14 cellular contexts compared by ENCODE assay signal in the genomic region with DNA sequence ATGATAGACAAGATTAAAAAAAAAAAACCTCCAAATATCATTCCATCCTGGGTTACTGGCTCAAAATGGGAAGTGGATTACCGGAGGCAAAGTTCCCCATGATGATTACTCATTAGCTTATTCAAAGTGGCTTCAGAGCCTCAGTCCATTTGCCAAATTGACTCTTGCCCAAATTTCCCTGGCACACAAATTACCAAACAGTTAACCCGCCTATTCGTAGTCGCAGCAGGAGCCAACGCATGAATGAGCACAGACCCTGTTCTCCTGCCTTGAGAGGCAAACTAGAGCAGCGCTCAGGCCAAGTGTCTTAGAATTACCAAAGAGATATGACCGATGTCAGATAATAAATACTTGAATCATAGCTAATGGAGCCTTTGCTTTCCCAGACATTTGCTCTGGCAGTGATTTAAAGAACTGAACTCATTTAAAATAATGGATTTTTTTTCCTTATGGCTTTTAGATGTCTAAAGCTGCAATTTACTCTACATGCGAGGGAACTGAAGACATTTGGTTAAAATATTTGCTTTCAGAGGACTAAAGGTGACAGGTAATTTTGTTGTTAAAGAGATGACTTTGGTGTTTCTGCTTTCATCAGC.
DNase-seq lines count a peak whose midpoint lies in the region; ATAC-seq and TF ChIP-seq lines count a peak whose summit lies in the region.
"Had no signal": no experiment of that assay in that cellular context is flagged by ENCODE, and none has a peak within 500 bp of the region (broad histone marks: within the 10 kb centered on the region; RNA-seq: fewer than 3 reads in every experiment).

No MANE protein-coding gene starts in this region.

- H3K4me1 Mint-ChIP-seq in GM23338 (peaks cover 77% of the 10 kb centered on the region), T-helper 17 cell (no peaks in the 10 kb centered on the region)
- H3K4me1 Mint-ChIP-seq: CD4-positive, CD25-positive, alpha-beta regulatory T cell had no signal

- peak overlapping the region; percentile 27 for H3K27ac ChIP-seq in GM23338 (ENCODE audit: low read depth)
- H3K27ac ChIP-seq in fibroblast of lung (ENCODE audit: insufficient read depth, low read length): peak overlapping the region; percentile 42
- H3K27ac ChIP-seq: SJCRH30 had no signal

- peak overlapping the region; percentile 87 for H3K27ac Mint-ChIP-seq in GM23338
- no peak overlapping the region for H3K27ac Mint-ChIP-seq in T-helper 17 cell
- H3K27ac Mint-ChIP-seq: activated CD8-positive, alpha-beta T cell treated with anti-CD3 and anti-CD28 coated beads for 36 hours; CD4-positive, CD25-positive, alpha-beta regulatory T cell; HFFc6 had no signal

- DNase-seq in GM23338 (ENCODE audit: low spot score) (no peak), NCI-H69 (lab: John Stamatoyannopoulos, UW) (peak; percentile 95), fibroblast of lung (ENCODE audit: low read depth in 2 of 2) (peak; percentile 64 to 87), nucleus accumbens (lab: John Stamatoyannopoulos, UW) (peak in 36 of 56 donors; percentile 4 to 90 (median 40)), T-helper 17 cell (no peak), NOMO-1 treated with DMSO at 0.1 percent for 48 hours (lab: John Stamatoyannopoulos, UW; ENCODE audit: unreplicated experiment) (no peak), erythroblast (lab: John Stamatoyannopoulos, UW) (no peak), MV-4-11 (lab: John Stamatoyannopoulos, UW) (no peak)
- DNase-seq: activated CD8-positive, alpha-beta T cell treated with anti-CD3 and anti-CD28 coated beads for 36 hours; CD4-positive, CD25-positive, alpha-beta regulatory T cell; HFFc6; KG1; SJCRH30 had no signal

- H3K27me3 Mint-ChIP-seq in GM23338 (ENCODE audit: insufficient read depth, low read depth, poor library complexity) (peaks cover 5% of the 10 kb centered on the region), T-helper 17 cell (no peaks in the 10 kb centered on the region)
- H3K27me3 Mint-ChIP-seq: CD4-positive, CD25-positive, alpha-beta regulatory T cell had no signal

- H3K79me2 ChIP-seq in GM23338 (replicated peaks; ENCODE audit: insufficient read depth) (peaks cover 5% of the 10 kb centered on the region; the same call in 1 of the 2 replicates), fibroblast of lung (ENCODE audit: control insufficient read depth, insufficient read depth, low read length) (peaks cover 2% of the 10 kb centered on the region)

- no peaks in the 10 kb centered on the region for H3K9me3 Mint-ChIP-seq in GM23338
- H3K9me3 Mint-ChIP-seq: activated CD8-positive, alpha-beta T cell treated with anti-CD3 and anti-CD28 coated beads for 36 hours; CD4-positive, CD25-positive, alpha-beta regulatory T cell had no signal

- H3K9ac ChIP-seq in fibroblast of lung (ENCODE audit: insufficient read depth, low read length): no peak overlapping the region

- H3K4me1 ChIP-seq in GM23338 (ENCODE audit: insufficient read depth) (peaks cover 51% of the 10 kb centered on the region), fibroblast of lung (ENCODE audit: control insufficient read depth, extremely low read depth, insufficient read depth, low read length) (peaks cover 13% of the 10 kb centered on the region)
- H3K4me1 ChIP-seq: breast epithelium, SJCRH30 had no signal

- H3K4me3 ChIP-seq in GM23338 (no peak overlapping the region), fibroblast of lung (replicated peaks in 1 of 4; ENCODE audit: control extremely low read depth in 1 of 4, insufficient read depth in 1 of 4, low read depth in 3 of 4, low read length in 4 of 4) (no peak overlapping the region)
- H3K4me3 ChIP-seq: breast epithelium, SJCRH30 had no signal

- no peak for TF ChIP-seq CTCF in GM23338 (conservative IDR thresholded peaks at IDR 0.05; ENCODE audit: low read depth in 2 of 2)
- no peak for TF ChIP-seq CTCF in fibroblast of lung (conservative IDR thresholded peaks at IDR 0.05 in 1 of 2, IDR thresholded peaks at IDR 0.05 in 1 of 2; ENCODE audit: low read depth in 1 of 2, low read length in 2 of 2)

- H3K27me3 ChIP-seq in GM23338 (ENCODE audit: insufficient read depth) (no peaks in the 10 kb centered on the region), fibroblast of lung (ENCODE audit: control insufficient read depth, insufficient read depth, low read length) (no peaks in the 10 kb centered on the region)
- H3K27me3 ChIP-seq: breast epithelium had no signal

- no peaks in the 10 kb centered on the region for H4K20me1 ChIP-seq in GM23338 (replicated peaks; ENCODE audit: insufficient read depth)
- H4K20me1 ChIP-seq in fibroblast of lung (ENCODE audit: control insufficient read depth, extremely low read depth, insufficient read depth, low read length): no peaks in the 10 kb centered on the region

- H3K36me3 Mint-ChIP-seq in GM23338 (ENCODE audit: low read depth) (peaks cover 17% of the 10 kb centered on the region; the same call in 2 of the 3 replicates), T-helper 17 cell (ENCODE audit: low read depth) (no peaks in the 10 kb centered on the region)
- H3K36me3 Mint-ChIP-seq: CD4-positive, CD25-positive, alpha-beta regulatory T cell had no signal

- H3K4me2 ChIP-seq in GM23338 (0 out of 2 replicates have a peak overlapping the region, but pooled peaks have one; percentile 4), fibroblast of lung (ENCODE audit: extremely low read depth, insufficient read depth, low read length) (peak overlapping the region; percentile 59)

- peak; percentile 17; the same call in 1 of the 3 replicates for ATAC-seq in GM23338
- ATAC-seq in T-helper 17 cell: no peak
- ATAC-seq: activated CD8-positive, alpha-beta T cell treated with anti-CD3 and anti-CD28 coated beads for 36 hours had no signal

- no peak overlapping the region for H3K4me3 Mint-ChIP-seq in GM23338
- no peak overlapping the region for H3K4me3 Mint-ChIP-seq in T-helper 17 cell
- H3K4me3 Mint-ChIP-seq: activated CD8-positive, alpha-beta T cell treated with anti-CD3 and anti-CD28 coated beads for 36 hours; CD4-positive, CD25-positive, alpha-beta regulatory T cell; HFFc6 had no signal

- H3F3A ChIP-seq in GM23338 (replicated peaks; ENCODE audit: low read depth): no peaks in the 10 kb centered on the region

- no peak for TF ChIP-seq POLR2A in erythroblast (IDR thresholded peaks at IDR 0.05; ENCODE audit: low read length)

- H3K36me3 ChIP-seq in GM23338 (ENCODE audit: insufficient read depth) (no peaks in the 10 kb centered on the region), fibroblast of lung (ENCODE audit: control insufficient read depth, insufficient read depth, low read length) (no peaks in the 10 kb centered on the region)
- H3K36me3 ChIP-seq: breast epithelium, SJCRH30 had no signal

- H2AFZ ChIP-seq in GM23338 (no peak overlapping the region), fibroblast of lung (ENCODE audit: low read length) (no peak overlapping the region)

- H3K9me3 ChIP-seq in fibroblast of lung (ENCODE audit: control insufficient read depth, insufficient read depth, low read depth, low read length): no peaks in the 10 kb centered on the region
- no peaks in the 10 kb centered on the region for H3K9me3 ChIP-seq in T-helper 17 cell (ENCODE audit: control insufficient read depth, low read length, poor library complexity, severe bottlenecking)
- H3K9me3 ChIP-seq: breast epithelium, SJCRH30 had no signal

- H3K9me2 ChIP-seq in GM23338 (ENCODE audit: insufficient read depth): no peaks in the 10 kb centered on the region

TF ChIP-seq in GM23338, 12 proteins besides CTCF, POLR2A, EP300 and RAD21 (continues in another document):
- TF ChIP-seq, protein P1, sequence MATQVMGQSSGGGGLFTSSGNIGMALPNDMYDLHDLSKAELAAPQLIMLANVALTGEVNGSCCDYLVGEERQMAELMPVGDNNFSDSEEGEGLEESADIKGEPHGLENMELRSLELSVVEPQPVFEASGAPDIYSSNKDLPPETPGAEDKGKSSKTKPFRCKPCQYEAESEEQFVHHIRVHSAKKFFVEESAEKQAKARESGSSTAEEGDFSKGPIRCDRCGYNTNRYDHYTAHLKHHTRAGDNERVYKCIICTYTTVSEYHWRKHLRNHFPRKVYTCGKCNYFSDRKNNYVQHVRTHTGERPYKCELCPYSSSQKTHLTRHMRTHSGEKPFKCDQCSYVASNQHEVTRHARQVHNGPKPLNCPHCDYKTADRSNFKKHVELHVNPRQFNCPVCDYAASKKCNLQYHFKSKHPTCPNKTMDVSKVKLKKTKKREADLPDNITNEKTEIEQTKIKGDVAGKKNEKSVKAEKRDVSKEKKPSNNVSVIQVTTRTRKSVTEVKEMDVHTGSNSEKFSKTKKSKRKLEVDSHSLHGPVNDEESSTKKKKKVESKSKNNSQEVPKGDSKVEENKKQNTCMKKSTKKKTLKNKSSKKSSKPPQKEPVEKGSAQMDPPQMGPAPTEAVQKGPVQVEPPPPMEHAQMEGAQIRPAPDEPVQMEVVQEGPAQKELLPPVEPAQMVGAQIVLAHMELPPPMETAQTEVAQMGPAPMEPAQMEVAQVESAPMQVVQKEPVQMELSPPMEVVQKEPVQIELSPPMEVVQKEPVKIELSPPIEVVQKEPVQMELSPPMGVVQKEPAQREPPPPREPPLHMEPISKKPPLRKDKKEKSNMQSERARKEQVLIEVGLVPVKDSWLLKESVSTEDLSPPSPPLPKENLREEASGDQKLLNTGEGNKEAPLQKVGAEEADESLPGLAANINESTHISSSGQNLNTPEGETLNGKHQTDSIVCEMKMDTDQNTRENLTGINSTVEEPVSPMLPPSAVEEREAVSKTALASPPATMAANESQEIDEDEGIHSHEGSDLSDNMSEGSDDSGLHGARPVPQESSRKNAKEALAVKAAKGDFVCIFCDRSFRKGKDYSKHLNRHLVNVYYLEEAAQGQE (IDR thresholded peaks at IDR 0.05; ENCODE audit: unreplicated experiment): no peak
- TF ChIP-seq JUNB (IDR thresholded peaks at IDR 0.05; ENCODE audit: unreplicated experiment): no peak
- no peak for TF ChIP-seq ZNF114 (CRISPR knock-in tag; IDR thresholded peaks at IDR 0.05)
- no peak for TF ChIP-seq EZH2 (IDR thresholded peaks at IDR 0.05; ENCODE audit: low read depth, unreplicated experiment)
- TF ChIP-seq, protein P2, sequence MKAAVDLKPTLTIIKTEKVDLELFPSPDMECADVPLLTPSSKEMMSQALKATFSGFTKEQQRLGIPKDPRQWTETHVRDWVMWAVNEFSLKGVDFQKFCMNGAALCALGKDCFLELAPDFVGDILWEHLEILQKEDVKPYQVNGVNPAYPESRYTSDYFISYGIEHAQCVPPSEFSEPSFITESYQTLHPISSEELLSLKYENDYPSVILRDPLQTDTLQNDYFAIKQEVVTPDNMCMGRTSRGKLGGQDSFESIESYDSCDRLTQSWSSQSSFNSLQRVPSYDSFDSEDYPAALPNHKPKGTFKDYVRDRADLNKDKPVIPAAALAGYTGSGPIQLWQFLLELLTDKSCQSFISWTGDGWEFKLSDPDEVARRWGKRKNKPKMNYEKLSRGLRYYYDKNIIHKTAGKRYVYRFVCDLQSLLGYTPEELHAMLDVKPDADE (IDR thresholded peaks at IDR 0.05): no peak
- no peak for TF ChIP-seq ZNF331 (CRISPR knock-in tag; IDR thresholded peaks at IDR 0.05; ENCODE audit: low read depth)
- TF ChIP-seq CREB1 (CRISPR knock-in tag; IDR thresholded peaks at IDR 0.05; ENCODE audit: low read depth): no peak
- TF ChIP-seq STAT1 (IDR thresholded peaks at IDR 0.05; ENCODE audit: unreplicated experiment): no peak
- TF ChIP-seq EZH2phosphoT487 (IDR thresholded peaks at IDR 0.05; ENCODE audit: unreplicated experiment): no peak
- TF ChIP-seq NANOG (IDR thresholded peaks at IDR 0.05; ENCODE audit: borderline replicate concordance): no peak

Comparison
In these comparisons a context has a peak if more than half of its experiments do, and no peak if none do; other contexts are left out.
1. DNase-seq: peak in NCI-H69 (single experiment), fibroblast of lung (2 of 2) and nucleus accumbens (36 of 56); none in GM23338 (single experiment), T-helper 17 cell (0 of 3), NOMO-1 treated with DMSO at 0.1 percent for 48 hours (single experiment), erythroblast (0 of 2) and MV-4-11 (single experiment).